16 cellular contexts compared by ENCODE assay signal in the genomic region with DNA sequence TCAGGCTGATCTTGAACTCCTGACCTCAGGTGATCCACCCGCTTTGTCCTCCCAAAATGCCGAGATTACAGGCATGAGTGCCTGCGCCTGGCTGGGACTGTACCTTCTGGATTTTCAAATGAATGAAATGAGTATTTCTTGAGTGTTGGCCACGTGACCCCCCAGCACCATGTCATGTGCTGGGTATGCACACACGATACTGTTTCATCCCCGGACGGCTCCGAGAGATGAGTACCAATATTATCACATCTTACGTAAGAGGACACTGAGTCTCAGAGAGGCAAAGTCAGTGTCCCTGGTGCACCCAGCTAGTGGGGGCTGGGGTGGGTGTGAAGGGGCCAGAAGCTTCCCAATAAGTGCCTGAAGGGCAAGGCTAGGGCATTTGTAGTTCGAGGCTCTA. TPM values are rescaled to one million over a fixed set of nuclear protein-coding genes. Genes with fewer than 3 reads are reported as not detected.
A peak's percentile ranks its signal among the peaks of the same experiment; 100 is the strongest.
DNase-seq lines count a peak whose midpoint lies in the region; ATAC-seq, FAIRE-seq and TF ChIP-seq lines count a peak whose summit lies in the region.
"Had no signal": no experiment of that assay in that cellular context is flagged by ENCODE, and none has a peak within 500 bp of the region (broad histone marks: within the 10 kb centered on the region; RNA-seq: fewer than 3 reads in every experiment).

No MANE protein-coding gene starts in this region.

- no peak for TF ChIP-seq CTCF in GM13977 (IDR thresholded peaks at IDR 0.05; ENCODE audit: extremely low read depth, insufficient read depth, missing control alignments)
- TF ChIP-seq CTCF in neural progenitor cell (IDR thresholded peaks at IDR 0.05): no peak

- H3K27me3 Mint-ChIP-seq in neural progenitor cell (ENCODE audit: insufficient read depth, low read depth): peaks cover 4% of the 10 kb centered on the region
- H3K27me3 Mint-ChIP-seq: memory B cell had no signal

- H3K36me3 Mint-ChIP-seq in neural progenitor cell: peaks cover 2% of the 10 kb centered on the region

- peaks cover 42% of the 10 kb centered on the region for H3K79me2 ChIP-seq in neural progenitor cell (ENCODE audit: low read depth)

- no peak overlapping the region for H3K27ac Mint-ChIP-seq in neural progenitor cell
- H3K27ac Mint-ChIP-seq: T-helper 1 cell treated with Interleukin-12 subunit alpha and Interleukin-12 subunit beta and Interleukin-4 antibody, amounts not matched to agents 30 μg/mL and 1 μg/mL, for 36 hours had no signal

- FAIRE-seq in RCC 7860 (lab: Jason Lieb, UNC): no peak

- DNase-seq in GM13977 (ENCODE audit: low spot score): peak; percentile 27
- no peak for DNase-seq in NT2/D1 (ENCODE audit: low read depth, low spot score)
- peak; percentile 18 for DNase-seq in cerebellum (ENCODE audit: low spot score)
- no peak for DNase-seq in neural progenitor cell (ENCODE audit: low spot score)
- no peak for DNase-seq in RCC 7860 (ENCODE audit: low spot score)
- DNase-seq in ACHN: no peak
- DNase-seq in HCEC 1CT: no peak
- DNase-seq: NCI-H446; NK-92 treated with Interleukin-12 subunit alpha and Interleukin-12 subunit beta, amount 100 ng/mL, for 24 hours; stimulated activated CD4-positive, alpha-beta T cell treated with anti-CD3 and anti-CD28 coated beads, Interleukin-12 subunit alpha, Interleukin-12 subunit beta, amount 100 ng/mL, for 4 hours; testis had no signal

- no peak overlapping the region for H2AFZ ChIP-seq in neural progenitor cell (replicated peaks)

- H4K20me1 ChIP-seq in neural progenitor cell (ENCODE audit: low read depth): no peaks in the 10 kb centered on the region

- peaks cover 8% of the 10 kb centered on the region for H3K36me3 ChIP-seq in NT2/D1 (ENCODE audit: insufficient read depth, insufficient read length, low read length)
- H3K36me3 ChIP-seq in neural progenitor cell: no peaks in the 10 kb centered on the region

- H3F3A ChIP-seq in neural progenitor cell (ENCODE audit: low read depth): peaks cover 33% of the 10 kb centered on the region

- peak overlapping the region; percentile 85 for H3K9ac ChIP-seq in NT2/D1 (ENCODE audit: insufficient read length, low read depth)
- no peak overlapping the region for H3K9ac ChIP-seq in neural progenitor cell

- peaks cover 48% of the 10 kb centered on the region for H3K4me1 Mint-ChIP-seq in neural progenitor cell

- H3K4me1 ChIP-seq in NT2/D1 (ENCODE audit: insufficient read depth, insufficient read length): peaks cover 20% of the 10 kb centered on the region
- peaks cover 21% of the 10 kb centered on the region for H3K4me1 ChIP-seq in neural progenitor cell
- H3K4me1 ChIP-seq: testis had no signal

- H3K9me3 ChIP-seq in NT2/D1 (ENCODE audit: insufficient read depth, low read length) (no peaks in the 10 kb centered on the region), neural progenitor cell (ENCODE audit: low read depth) (no peaks in the 10 kb centered on the region)
- H3K9me3 ChIP-seq: testis had no signal

- no peak overlapping the region for H3K4me3 ChIP-seq in NT2/D1 (ENCODE audit: insufficient read length, low read depth)
- peak overlapping the region; percentile 64 for H3K4me3 ChIP-seq in neural progenitor cell
- H3K4me3 ChIP-seq: testis had no signal

- no peak for ATAC-seq in GM18873 (IDR thresholded peaks at IDR 0.05; ENCODE audit: low FRiP score, unreplicated experiment)

- H3K4me2 ChIP-seq in neural progenitor cell: peak overlapping the region; percentile 100

- in situ Hi-C loops in GM13977 (cut with MboI; ENCODE audit: low pct_unique_long_range_greater_than_20kb, low sequenced_read_pairs, unreplicated experiment): no loop called here
- in situ Hi-C loops in ACHN (cut with HindIII; ENCODE audit: low pct_ligation_motif_present, low pct_unique_long_range_greater_than_20kb, low sequenced_read_pairs): no loop called here

- H3K27ac ChIP-seq in neural progenitor cell: no peak overlapping the region
- H3K27ac ChIP-seq: HL-60, testis had no signal

- H3K27me3 ChIP-seq in NT2/D1 (ENCODE audit: insufficient read depth, insufficient read length) (no peaks in the 10 kb centered on the region), neural progenitor cell (no peaks in the 10 kb centered on the region)
- H3K27me3 ChIP-seq: testis had no signal

- H3K9me3 Mint-ChIP-seq in neural progenitor cell: no peaks in the 10 kb centered on the region
- H3K9me3 Mint-ChIP-seq: memory B cell; nephron; T-helper 1 cell treated with Interleukin-12 subunit alpha and Interleukin-12 subunit beta and Interleukin-4 antibody, amounts not matched to agents 30 μg/mL and 1 μg/mL, for 36 hours had no signal

- peak overlapping the region; percentile 90 for H3K4me3 Mint-ChIP-seq in neural progenitor cell

RNA-seq across cellular contexts. Expression of a gene that starts 0.8 kb away (rescaled TPM):
- total RNA-seq in cerebellum (17.2 TPM), neural progenitor cell (ENCODE audit: low replicate concordance) (15.2 and 76.7 TPM in 2 replicates)

RNA-seq across cellular contexts. Expression of a gene that starts 25.2 kb away (rescaled TPM):
- total RNA-seq in cerebellum: 40,842 TPM
- under 0.01 TPM in 2 replicates for total RNA-seq in neural progenitor cell (ENCODE audit: low replicate concordance)

RNA-seq across cellular contexts. Expression of a gene that starts 59.5 kb away (rescaled TPM):
- total RNA-seq in cerebellum (17.7 TPM), neural progenitor cell (ENCODE audit: low replicate concordance) (68.8 and 160 TPM in 2 replicates)

Comparison
In these comparisons a context has a peak if more than half of its experiments do, and no peak if none do; other contexts are left out.
1. DNase-seq: peak in GM13977 (single experiment) and cerebellum (single experiment); none in NT2/D1 (single experiment), neural progenitor cell (single experiment), RCC 7860 (single experiment), ACHN (single experiment) and HCEC 1CT (single experiment).
2. RNA of a gene that starts 25.2 kb away (total RNA-seq): 40,842 TPM in cerebellum (single experiment); under 0.01 TPM in neural progenitor cell; every median in the first group is over 1,000 times any median in the second.